7 cellular contexts compared by ENCODE assay signal in genomic region chr2:168140892-168141291, GRCh38.
"Had no signal": no experiment of that assay in that cellular context is flagged by ENCODE, and none has a peak within 500 bp of the region (broad histone marks: within the 10 kb centered on the region; RNA-seq: fewer than 3 reads in every experiment).

No MANE protein-coding gene starts in this region.

- ATAC-seq: GM23338, HCT116 had no signal

- H3K4me3 ChIP-seq: GM23338, HAP-1 had no signal

- H2AFZ ChIP-seq: GM23338 had no signal

- H3K4me2 ChIP-seq: GM23338 had no signal

- H3K9me3 ChIP-seq: HAP-1 had no signal

- DNase-seq: H7, HFFc6, KG1 had no signal

- H3K36me3 ChIP-seq: HAP-1 had no signal

- H3K27ac ChIP-seq: HL-60 had no signal
